In the genomic region with DNA sequence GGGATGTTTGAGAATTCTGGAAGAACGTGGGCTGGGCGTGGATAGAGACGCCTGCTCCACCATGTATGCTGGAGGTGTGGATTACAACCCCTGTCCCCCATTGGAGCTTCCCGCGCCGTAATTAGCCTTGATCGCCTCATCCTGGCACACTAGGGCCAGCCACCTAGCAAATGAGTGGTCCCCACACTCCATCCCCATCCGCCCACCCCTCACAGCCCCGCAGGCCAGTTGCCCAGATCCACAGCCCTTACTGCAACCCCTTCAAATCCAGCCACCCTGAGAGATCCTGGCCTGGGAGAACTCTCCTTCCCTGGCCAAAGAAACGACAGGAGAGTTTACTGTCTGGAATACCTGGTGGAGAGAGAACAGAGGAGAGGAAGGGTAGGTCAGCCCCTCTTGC, we compare ENCODE assay signal across 14 cellular contexts. TPM values are rescaled to one million over a fixed set of nuclear protein-coding genes. Genes with fewer than 3 reads are reported as not detected.
DNase-seq lines count a peak whose midpoint lies in the region; ATAC-seq and TF ChIP-seq lines count a peak whose summit lies in the region.
"Had no signal": no experiment of that assay in that cellular context is flagged by ENCODE, and none has a peak within 500 bp of the region (broad histone marks: within the 10 kb centered on the region; RNA-seq: fewer than 3 reads in every experiment).

No MANE protein-coding gene starts in this region.

- H3K36me3 Mint-ChIP-seq in activated B cell treated with CpG ODN at 0.5 μM for 24 hours (ENCODE audit: low read depth) = no peaks in the 10 kb centered on the region

- peaks cover 5% of the 10 kb centered on the region for H3K4me1 ChIP-seq in iPS-18a (ENCODE audit: control insufficient read depth, low read depth, low read length)
- H3K4me1 ChIP-seq in skeletal muscle tissue (ENCODE audit: control insufficient read depth in 3 of 3, insufficient read depth in 3 of 3, low read length in 3 of 3) = peaks cover 10 to 16% (median 15%) of the 10 kb centered on the region in 3 donors

- H3K4me3 ChIP-seq in iPS-18a (ENCODE audit: low read length) (peak overlapping the region; percentile 46), skeletal muscle tissue (ENCODE audit: low read length in 3 of 3) (peak overlapping the region; percentile 14 to 43 (median 35))

- POLR2A ChIA-PET in activated B cell treated with CpG ODN at 0.5 μM for 24 hours (lab: Charles Lee) = no interaction called here

- TF ChIP-seq CTCF in activated B cell treated with CpG ODN at 0.5 μM for 24 hours (IDR thresholded peaks at IDR 0.05) = no peak

- H3K27me3 Mint-ChIP-seq in activated B cell treated with CpG ODN at 0.5 μM for 24 hours = peaks cover 31% of the 10 kb centered on the region

- CTCF ChIA-PET in activated B cell treated with CpG ODN at 0.5 μM for 24 hours (lab: Charles Lee) = no interaction called here

- DNase-seq in DMS53 (lab: John Stamatoyannopoulos, UW) = peak; percentile 34
- DNase-seq in DMS53 treated with DMSO at 0.1 percent for 48 hours (lab: John Stamatoyannopoulos, UW; ENCODE audit: unreplicated experiment) = no peak
- no peak for DNase-seq in activated B cell treated with CpG ODN at 0.5 μM for 24 hours
- no peak for DNase-seq in stimulated activated naive CD4-positive, alpha-beta T cell (lab: John Stamatoyannopoulos, UW)
- DNase-seq in HCEC 1CT = no peak
- DNase-seq: kidney glomerular epithelial cell, NCI-H1048, NCI-H510A, occipital lobe had no signal

- peak overlapping the region; percentile 42 for H3K4me3 Mint-ChIP-seq in activated B cell treated with CpG ODN at 0.5 μM for 24 hours

- intact Hi-C loops in activated B cell treated with CpG ODN at 0.5 μM for 24 hours (cut with micrococcal nuclease) = no loop called here

- no peak overlapping the region for H3K27ac ChIP-seq in iPS-18a (ENCODE audit: low read length)
- H3K27ac ChIP-seq in skeletal muscle tissue (ENCODE audit: low read depth, low read length) = peak overlapping the region; percentile 71
- H3K27ac ChIP-seq: 22Rv1 had no signal

- H3K4me1 Mint-ChIP-seq in activated B cell treated with CpG ODN at 0.5 μM for 24 hours = peaks cover 28% of the 10 kb centered on the region

- H3K36me3 ChIP-seq in iPS-18a (ENCODE audit: control insufficient read depth, low read depth, low read length) (no peaks in the 10 kb centered on the region), skeletal muscle tissue (ENCODE audit: control insufficient read depth in 3 of 3, insufficient read depth in 3 of 3, low read length in 3 of 3) (peaks cover 8 to 19% (median 10%) of the 10 kb centered on the region in 3 donors)

- no peak overlapping the region for H3K27ac Mint-ChIP-seq in activated B cell treated with CpG ODN at 0.5 μM for 24 hours

- H3K9ac ChIP-seq in iPS-18a (ENCODE audit: low read length) (no peak overlapping the region), skeletal muscle tissue (ENCODE audit: low read depth in 1 of 3, low read length in 3 of 3) (peak overlapping the region in 1 of 3 donors; percentile 32)

- H3K27me3 ChIP-seq in iPS-18a (ENCODE audit: control insufficient read depth, insufficient read depth, low read length) (peaks cover 13% of the 10 kb centered on the region), skeletal muscle tissue (ENCODE audit: control insufficient read depth in 3 of 3, insufficient read depth in 3 of 3, low read length in 3 of 3) (peaks cover 12 to 20% (median 13%) of the 10 kb centered on the region in 3 donors)

- no peaks in the 10 kb centered on the region for H3K9me3 Mint-ChIP-seq in activated B cell treated with CpG ODN at 0.5 μM for 24 hours

- H3K9me3 ChIP-seq in iPS-18a (ENCODE audit: control insufficient read depth, low read depth, low read length) (no peaks in the 10 kb centered on the region), skeletal muscle tissue (ENCODE audit: control insufficient read depth in 3 of 3, low read length in 3 of 3) (no peaks in the 10 kb centered on the region)

- ATAC-seq in activated B cell treated with CpG ODN at 0.5 μM for 24 hours (ENCODE audit: low read depth) (no peak), HG03280 (IDR thresholded peaks at IDR 0.05; ENCODE audit: unreplicated experiment) (no peak)

RNA-seq across cellular contexts. Expression of a gene that starts 0.4 kb away (rescaled TPM):
- total RNA-seq in activated B cell treated with CpG ODN at 0.5 μM for 24 hours (not detected in 2 replicates), skeletal muscle tissue (21.4 TPM)
- total RNA-seq: HT-29 had no signal

RNA-seq across cellular contexts. Expression of a gene that starts 11.4 kb away (rescaled TPM):
- total RNA-seq in activated B cell treated with CpG ODN at 0.5 μM for 24 hours (not detected in 2 replicates), skeletal muscle tissue (not detected)
- total RNA-seq: occipital lobe had no signal

RNA-seq across cellular contexts. Expression of a gene that starts 32.9 kb away (rescaled TPM):
- total RNA-seq in activated B cell treated with CpG ODN at 0.5 μM for 24 hours (not detected in 2 replicates), skeletal muscle tissue (not detected)
- total RNA-seq: occipital lobe had no signal

RNA-seq across cellular contexts. Expression of a gene that starts 37.6 kb away (rescaled TPM):
- not detected in 2 replicates for total RNA-seq in activated B cell treated with CpG ODN at 0.5 μM for 24 hours
- total RNA-seq in skeletal muscle tissue = not detected
- total RNA-seq: HT-29, occipital lobe had no signal

Comparison
In these comparisons a context has a peak if more than half of its experiments do, and no peak if none do; other contexts are left out.
1. RNA of a gene that starts 0.4 kb away (total RNA-seq): 21.4 TPM in skeletal muscle tissue (single experiment); not detected in activated B cell treated with CpG ODN at 0.5 μM for 24 hours; every median in the first group is over 10 times any median in the second.